Comparison of ENCODE assay signal across 8 cellular contexts in the genomic region with DNA sequence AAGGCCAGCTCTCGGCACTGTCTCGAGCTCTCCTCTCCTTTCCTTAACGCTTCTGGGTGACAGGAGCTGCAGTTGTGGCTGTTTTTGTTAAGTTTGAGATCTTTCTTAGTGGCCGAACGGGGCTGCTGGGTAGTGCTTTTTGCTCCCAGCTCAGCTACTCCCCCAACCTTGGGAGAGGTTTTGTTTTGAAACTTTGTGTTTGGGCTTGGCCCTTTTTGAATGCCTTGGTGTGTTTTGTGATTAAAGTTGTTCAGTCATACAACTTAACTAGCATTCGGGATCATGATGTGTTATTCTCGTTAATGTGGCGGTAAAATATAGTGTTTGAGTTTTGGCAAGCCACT. TPM values are rescaled to one million over a fixed set of nuclear protein-coding genes. Genes with fewer than 3 reads are reported as not detected.
A peak's percentile ranks its signal among the peaks of the same experiment; 100 is the strongest.
DNase-seq lines count a peak whose midpoint lies in the region; ATAC-seq, FAIRE-seq and TF ChIP-seq lines count a peak whose summit lies in the region.

No MANE protein-coding gene starts in this region.

- TF ChIP-seq RAD21 in A549 (conservative IDR thresholded peaks at IDR 0.05 in 1 of 2, IDR thresholded peaks at IDR 0.05 in 1 of 2) (no peak), HCT116 (IDR thresholded peaks at IDR 0.05; ENCODE audit: low read depth) (no peak)

- BruUV-seq in HCT116 (replicated peaks; lab: Mats Ljungman, UMichigan): no TSS peak

- TF ChIP-seq POLR2A in A549 (IDR thresholded peaks at IDR 0.05; ENCODE audit: low read length) (no peak; the same call in 1 of the 2 replicates), HCT116 (IDR thresholded peaks at IDR 0.05; ENCODE audit: borderline replicate concordance, extremely low read depth, insufficient read depth, insufficient read length) (no peak), suprapubic skin (IDR thresholded peaks at IDR 0.05) (no peak)

- FAIRE-seq in A549 (lab: Jason Lieb, UNC) (no peak), keratinocyte (lab: Jason Lieb, UNC) (no peak)

- H3K9me2 ChIP-seq in HCT116 (ENCODE audit: insufficient read depth): no peaks in the 10 kb centered on the region

- no peak overlapping the region for H2AFZ ChIP-seq in HCT116 (ENCODE audit: low read depth, low read length, poor library complexity, severe bottlenecking)
- peak overlapping the region; percentile 51 for H2AFZ ChIP-seq in keratinocyte (ENCODE audit: control insufficient read depth, low read length)

- H3K27me3 ChIP-seq in HCT116 (ENCODE audit: insufficient read depth, low read length) (no peaks in the 10 kb centered on the region), keratinocyte (ENCODE audit: control insufficient read depth, extremely low read depth, insufficient read depth, low read length) (no peaks in the 10 kb centered on the region), suprapubic skin (no peaks in the 10 kb centered on the region)

- ATAC-seq in A549 (no peak), HCT116 (no peak), HG02610 (IDR thresholded peaks at IDR 0.05; ENCODE audit: unreplicated experiment) (no peak), GM19023 (IDR thresholded peaks at IDR 0.05; ENCODE audit: unreplicated experiment) (no peak)

- intact Hi-C loops in HCT116 (cut with micrococcal nuclease): loop anchor here (5.0 kb wide), 1 partner anchor 176 kb away; the partner anchor contains the start of genes BRD8 and KIF20A

- peak overlapping the region; percentile 96 for H3K4me2 ChIP-seq in A549
- peak overlapping the region; percentile 81 for H3K4me2 ChIP-seq in HCT116 (ENCODE audit: low read length)
- H3K4me2 ChIP-seq in keratinocyte (ENCODE audit: control insufficient read depth, extremely low read depth, insufficient read depth, low read depth, low read length): peak overlapping the region; percentile 83

- CTCF ChIA-PET in A549 (lab: Yijun Ruan, JAX) (interaction anchor here (0.5 to 6.2 kb wide), 43 partner anchors 8 to 1769 kb away, joined by 3 to 197 read pairs (median 5); partner anchors contain the start of genes CDC23, CDC25C, EGR1 and FAM53C), HCT116 (lab: Charles Lee) (interaction anchor here (0.6 to 4.6 kb wide), 12 partner anchors 8 to 270 kb away, joined by 3 to 40 read pairs (median 4); partner anchors contain the start of genes CDC25C, FAM53C and KIF20A)

- H4K20me1 ChIP-seq in HCT116 (ENCODE audit: insufficient read depth): 0 out of 2 replicates have a peak, but pooled peaks cover 4% of the 10 kb centered on the region
- H4K20me1 ChIP-seq in keratinocyte (ENCODE audit: control insufficient read depth, extremely low read depth, insufficient read depth, low read length): peaks cover 7% of the 10 kb centered on the region

- H3K9me3 ChIP-seq in A549 (peaks cover 9% of the 10 kb centered on the region; the same call in 2 of the 3 replicates), HCT116 (ENCODE audit: control insufficient read depth in 1 of 2, insufficient read depth in 1 of 2, low read depth in 1 of 2, low read length in 2 of 2) (peaks cover 0 to 18% of the 10 kb centered on the region in 2 experiments; a peak in 2 of 4 replicates), keratinocyte (ENCODE audit: control insufficient read depth, low read depth, low read length) (peaks cover 4% of the 10 kb centered on the region), suprapubic skin (no peaks in the 10 kb centered on the region)

- H3K4me1 ChIP-seq in A549 (peaks cover 19% of the 10 kb centered on the region), HCT116 (ENCODE audit: control insufficient read depth in 1 of 2, insufficient read depth in 2 of 2, low read length in 2 of 2) (peaks cover 0 to 13% of the 10 kb centered on the region in 2 experiments; a peak in 2 of 4 replicates), keratinocyte (ENCODE audit: control insufficient read depth, extremely low read depth, insufficient read depth, low read length) (peaks cover 35% of the 10 kb centered on the region), suprapubic skin (peaks cover 22% of the 10 kb centered on the region)

- POLR2A ChIA-PET in A549 (lab: Yijun Ruan, JAX): interaction anchor here (0.6 to 4.5 kb wide), 7 partner anchors 12 to 190 kb away, joined by 3 to 68 read pairs (median 4); partner anchors contain the start of genes CDC23, CDC25C, ETF1 and FAM53C
- POLR2A ChIA-PET in HCT116 (lab: Charles Lee): interaction anchor here (0.7 to 7.0 kb wide), 6 partner anchors 10 to 141 kb away, joined by 3 to 59 read pairs (median 4); partner anchors contain the start of genes CDC23, CDC25C and FAM53C

- H3K79me2 ChIP-seq in HCT116 (ENCODE audit: insufficient read depth, low read length) (peaks cover 55% of the 10 kb centered on the region), keratinocyte (ENCODE audit: control insufficient read depth, insufficient read depth, low read length) (peaks cover 55% of the 10 kb centered on the region)

- peak overlapping the region; percentile 95 for H3K9ac ChIP-seq in HCT116 (ENCODE audit: low read length)
- peak overlapping the region; percentile 91 for H3K9ac ChIP-seq in keratinocyte (ENCODE audit: control insufficient read depth, extremely low read depth, insufficient read depth, low read length)

- dilution Hi-C loops in keratinocyte (cut with MboI; ENCODE audit: extremely low pct_ligation_motif_present, low sequenced_read_pairs): no loop called here

- TF ChIP-seq EP300 in A549 (IDR thresholded peaks at IDR 0.05) (no peak), suprapubic skin (IDR thresholded peaks at IDR 0.05) (no peak)

- DNase-seq in A549 (ENCODE audit: low read depth in 1 of 2, low spot score in 1 of 2) (no peak), HCT116 (ENCODE audit: low read depth, low spot score) (no peak), keratinocyte (ENCODE audit: low read depth, low spot score) (no peak), suprapubic skin (ENCODE audit: low spot score in 2 of 2) (no peak), DMS 273 treated with DMSO at 0.1 percent for 48 hours (lab: John Stamatoyannopoulos, UW) (no peak)

- RAD21 ChIA-PET in HCT116 (lab: Charles Lee; ENCODE audit: low non-redundant PET in 1 of 2, low total read pairs in 2 of 2, uncharacterized antibody in 2 of 2, unreplicated experiment in 2 of 2): no interaction called here

- H3K36me3 ChIP-seq in HCT116 (ENCODE audit: control insufficient read depth in 1 of 2, insufficient read depth in 2 of 2, low read length in 2 of 2): peaks cover 3% of the 10 kb centered on the region in 2 experiments; a peak in 2 of 4 replicates
- peaks cover 1 to 6% of the 10 kb centered on the region in 2 experiments for H3K36me3 ChIP-seq in keratinocyte (ENCODE audit: control insufficient read depth in 2 of 2, extremely low read depth in 1 of 2, insufficient read depth in 2 of 2, low read length in 2 of 2)
- H3K36me3 ChIP-seq in suprapubic skin: peaks cover 4% of the 10 kb centered on the region

- H3K27ac ChIP-seq in A549: peak overlapping the region; percentile 96 to 100
- peak overlapping the region; percentile 90 for H3K27ac ChIP-seq in HCT116 (ENCODE audit: low read depth, low read length)
- peak overlapping the region; percentile 71 for H3K27ac ChIP-seq in adipose tissue (ENCODE audit: low read depth, low read length)
- peak overlapping the region; percentile 77 for H3K27ac ChIP-seq in keratinocyte (ENCODE audit: control insufficient read depth, insufficient read depth, low read length)
- peak overlapping the region; percentile 96 for H3K27ac ChIP-seq in suprapubic skin

- no peaks in the 10 kb centered on the region for H3K9me1 ChIP-seq in keratinocyte (ENCODE audit: control insufficient read depth, extremely low read depth, insufficient read depth, low read length)

- no peak for TF ChIP-seq CTCF in A549 (IDR thresholded peaks at IDR 0.05)
- TF ChIP-seq CTCF in HCT116 (IDR thresholded peaks at IDR 0.05 in 2 of 3, conservative IDR thresholded peaks at IDR 0.05 in 1 of 3; ENCODE audit: borderline replicate concordance in 1 of 3, insufficient read depth in 1 of 3, low read depth in 2 of 3, low read length in 2 of 3): no peak
- TF ChIP-seq CTCF in keratinocyte (optimal IDR thresholded peaks at IDR 0.05 in 1 of 3, IDR thresholded peaks at IDR 0.05 in 1 of 3, conservative IDR thresholded peaks at IDR 0.05 in 1 of 3; ENCODE audit: extremely low read depth in 1 of 3, insufficient read depth in 2 of 3, low read length in 3 of 3): no peak
- no peak for TF ChIP-seq CTCF in suprapubic skin (IDR thresholded peaks at IDR 0.05)

- WGBS in A549 (ENCODE audit: missing lambda C conversion rate): 4% methylated on average over 8 of the region's 8 CpGs
- WGBS in adipose tissue, 3 donors: 0 to 1% (median 0%) methylated on average over 8 of the region's 8 CpGs
- WGBS in suprapubic skin: 0% methylated on average over 8 of the region's 8 CpGs

- peak overlapping the region; percentile 99 for H3K4me3 ChIP-seq in A549
- H3K4me3 ChIP-seq in HCT116 (replicated peaks in 1 of 2; ENCODE audit: low read depth in 1 of 2, low read length in 2 of 2): peak overlapping the region; percentile 83 to 98
- H3K4me3 ChIP-seq in keratinocyte (ENCODE audit: control insufficient read depth in 2 of 3, extremely low read depth in 1 of 3, insufficient read depth in 2 of 3, low read depth in 1 of 3, low read length in 3 of 3): peak overlapping the region; percentile 60 to 88 (median 86)
- peak overlapping the region; percentile 92 for H3K4me3 ChIP-seq in suprapubic skin

RNA-seq across cellular contexts. Expression of gene KDM3B, which starts 1.0 kb away (rescaled TPM):
- polyA plus RNA-seq in A549 (2011; rRNA removed): 50.6 and 52.5 TPM in 2 replicates
- 17.9 and 23.5 TPM in 2 replicates for polyA plus RNA-seq in A549 (2012; cell fraction: cytosol; rRNA removed)
- 18.4 and 28.9 TPM in 2 replicates for polyA plus RNA-seq in A549 (2012; cell fraction: nucleus; rRNA removed)
- polyA plus RNA-seq in A549 (2017; fragmentation: RNase III; extraction: RNeasy Plus Mini Kit Qiagen cat#74134 plus additional on column Dnase treatment): 35.4 to 38.1 TPM (median 37.4 TPM) in 3 replicates
- polyA minus RNA-seq in A549 (2011; rRNA and poly(A)+ RNA removed): 60.8 and 61.3 TPM in 2 replicates
- 65.1 TPM for total RNA-seq in HCT116 (2021; ENCODE audit: unreplicated experiment)
- polyA plus RNA-seq in HCT116 (2012): 33.8 and 41.9 TPM in 2 replicates
- 10 to 100 TPM; 14.2 to 26.7 (median 22.9) TPM for polyA plus RNA-seq in adipose tissue
- polyA plus RNA-seq in keratinocyte: 17.2 to 29.1 TPM (median 28.8 TPM) in 3 replicates
- polyA plus RNA-seq in keratinocyte (2011; ENCODE audit: low read depth): 34.7 TPM
- 18.5 and 24.3 TPM in 2 replicates for polyA plus RNA-seq in keratinocyte (2011; cell fraction: cytosol; rRNA removed)
- polyA plus RNA-seq in keratinocyte (2011; cell fraction: nucleus; rRNA removed): 53.3 and 57.2 TPM in 2 replicates
- polyA plus RNA-seq in keratinocyte (2012; ENCODE audit: low replicate concordance): 18.8 and 26.1 TPM in 2 replicates
- polyA minus RNA-seq in keratinocyte: 27.7 to 55.1 TPM (median 29.9 TPM) in 3 replicates
- 29.5 TPM for polyA minus RNA-seq in keratinocyte (2011; cell fraction: cytosol; rRNA and poly(A)+ RNA removed)
- 38.8 and 76.8 TPM in 2 replicates for polyA minus RNA-seq in keratinocyte (2011; cell fraction: nucleus; rRNA and poly(A)+ RNA removed)
- 100 to 1,000 TPM in 1 of 4 donors, 10 to 100 TPM in 3; 49.1 to 112 (median 65.1) TPM for total RNA-seq in suprapubic skin

RNA-seq across cellular contexts. Expression of gene FAM53C, which starts 15.5 kb away (rescaled TPM):
- polyA plus RNA-seq in A549 (2011; rRNA removed) (24.5 and 24.9 TPM in 2 replicates), A549 (2017; fragmentation: RNase III; extraction: RNeasy Plus Mini Kit Qiagen cat#74134 plus additional on column Dnase treatment) (21.9 to 25.7 TPM (median 24.7 TPM) in 3 replicates), adipose tissue (10 to 100 TPM; 12.4 to 25.9 (median 15.5) TPM), keratinocyte (24.6 to 31.5 TPM (median 25.5 TPM) in 3 replicates)
- polyA plus RNA-seq in A549 (2012; cell fraction: cytosol; rRNA removed): 13.4 and 18.7 TPM in 2 replicates
- polyA plus RNA-seq in A549 (2012; cell fraction: nucleus; rRNA removed): 29.8 and 32.6 TPM in 2 replicates
- 27.2 and 29.0 TPM in 2 replicates for polyA minus RNA-seq in A549 (2011; rRNA and poly(A)+ RNA removed)
- total RNA-seq in HCT116 (2021; ENCODE audit: unreplicated experiment) (36.4 TPM), suprapubic skin (10 to 100 TPM; 18.1 to 31.1 (median 22.4) TPM)
- polyA plus RNA-seq in HCT116 (2012): 22.3 and 25.1 TPM in 2 replicates
- 10.8 TPM for polyA plus RNA-seq in keratinocyte (2011; ENCODE audit: low read depth)
- 24.5 and 28.4 TPM in 2 replicates for polyA plus RNA-seq in keratinocyte (2011; cell fraction: cytosol; rRNA removed)
- polyA plus RNA-seq in keratinocyte (2011; cell fraction: nucleus; rRNA removed): 34.3 and 35.0 TPM in 2 replicates
- 17.4 and 25.6 TPM in 2 replicates for polyA plus RNA-seq in keratinocyte (2012; ENCODE audit: low replicate concordance)
- polyA minus RNA-seq in keratinocyte: 33.6 to 39.1 TPM (median 38.3 TPM) in 3 replicates
- 46.8 TPM for polyA minus RNA-seq in keratinocyte (2011; cell fraction: cytosol; rRNA and poly(A)+ RNA removed)
- 20.5 and 25.0 TPM in 2 replicates for polyA minus RNA-seq in keratinocyte (2011; cell fraction: nucleus; rRNA and poly(A)+ RNA removed)

RNA-seq across cellular contexts. Expression of gene CDC25C, which starts 21.9 kb away (rescaled TPM):
- polyA plus RNA-seq in A549 (2011; rRNA removed): 19.3 and 20.5 TPM in 2 replicates
- polyA plus RNA-seq in A549 (2012; cell fraction: cytosol; rRNA removed): 7.9 and 8.8 TPM in 2 replicates
- polyA plus RNA-seq in A549 (2012; cell fraction: nucleus; rRNA removed): 8.1 and 11.4 TPM in 2 replicates
- 11.2 to 12.7 TPM (median 12.6 TPM) in 3 replicates for polyA plus RNA-seq in A549 (2017; fragmentation: RNase III; extraction: RNeasy Plus Mini Kit Qiagen cat#74134 plus additional on column Dnase treatment)
- 9.4 and 10.0 TPM in 2 replicates for polyA minus RNA-seq in A549 (2011; rRNA and poly(A)+ RNA removed)
- total RNA-seq in HCT116 (2021; ENCODE audit: unreplicated experiment): 19.3 TPM
- 19.5 and 24.7 TPM in 2 replicates for polyA plus RNA-seq in HCT116 (2012)
- 1 to 10 TPM in 1 of 3 donors, under 1 TPM in 2; 0.03 to 1.2 (median 0.07) TPM for polyA plus RNA-seq in adipose tissue
- polyA plus RNA-seq in keratinocyte: 1.4 to 4.7 TPM (median 3.1 TPM) in 3 replicates
- polyA plus RNA-seq in keratinocyte (2011; ENCODE audit: low read depth): 0.42 TPM
- polyA plus RNA-seq in keratinocyte (2011; cell fraction: cytosol; rRNA removed): 0.94 and 1.1 TPM in 2 replicates
- 1.2 and 1.3 TPM in 2 replicates for polyA plus RNA-seq in keratinocyte (2011; cell fraction: nucleus; rRNA removed)
- polyA plus RNA-seq in keratinocyte (2012; ENCODE audit: low replicate concordance): 0.25 and 1.8 TPM in 2 replicates
- 0.46 to 2.5 TPM (median 2.0 TPM) in 3 replicates for polyA minus RNA-seq in keratinocyte
- not detected for polyA minus RNA-seq in keratinocyte (2011; cell fraction: cytosol; rRNA and poly(A)+ RNA removed)
- 0.32 and 1.2 TPM in 2 replicates for polyA minus RNA-seq in keratinocyte (2011; cell fraction: nucleus; rRNA and poly(A)+ RNA removed)
- total RNA-seq in suprapubic skin: 1 to 10 TPM in 3 of 4 donors, under 1 TPM in 1; 0.38 to 1.6 (median 1.3) TPM
